In the genomic region with DNA sequence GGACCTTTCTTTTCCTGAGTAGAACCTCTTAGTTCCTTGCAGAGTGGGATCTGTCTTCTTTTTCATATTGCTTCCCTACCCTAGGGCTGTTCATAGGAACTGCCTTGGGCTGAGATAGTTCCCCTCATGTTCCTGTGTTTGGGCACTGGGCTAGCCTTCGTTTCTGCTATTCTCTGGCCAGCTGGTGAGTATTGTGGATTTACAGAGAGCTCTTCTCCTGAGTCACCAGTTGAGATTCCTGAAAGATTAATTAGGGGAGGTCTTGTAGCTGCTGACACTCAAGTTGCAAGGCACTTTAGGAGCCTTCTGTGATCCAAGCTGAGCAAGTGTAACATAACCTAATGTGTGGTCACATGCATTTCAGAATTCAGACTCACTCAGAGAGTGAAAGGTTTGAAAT, we compare ENCODE assay signal across 9 cellular contexts. TPM values are rescaled to one million over a fixed set of nuclear protein-coding genes. Genes with fewer than 3 reads are reported as not detected.
A peak's percentile ranks its signal among the peaks of the same experiment; 100 is the strongest.
DNase-seq lines count a peak whose midpoint lies in the region; ATAC-seq, FAIRE-seq and TF ChIP-seq lines count a peak whose summit lies in the region.
"Had no signal": no experiment of that assay in that cellular context is flagged by ENCODE, and none has a peak within 500 bp of the region (broad histone marks: within the 10 kb centered on the region; RNA-seq: fewer than 3 reads in every experiment).

No MANE protein-coding gene starts in this region.

- TF ChIP-seq CTCF in fibroblast of mammary gland (conservative IDR thresholded peaks at IDR 0.05; ENCODE audit: control insufficient read depth, insufficient read depth, low read depth, low read length) (no peak), psoas muscle (IDR thresholded peaks at IDR 0.05) (no peak)

- no peaks in the 10 kb centered on the region for H3K27me3 ChIP-seq in psoas muscle (ENCODE audit: insufficient read depth in 3 of 3, low read length in 2 of 3)
- H3K27me3 ChIP-seq in effector memory CD4-positive, alpha-beta T cell (replicated peaks; ENCODE audit: control insufficient read depth, insufficient read depth, low read length, poor library complexity, severe bottlenecking) = no peaks in the 10 kb centered on the region

- H3K9me3 ChIP-seq in psoas muscle = no peaks in the 10 kb centered on the region
- no peaks in the 10 kb centered on the region for H3K9me3 ChIP-seq in effector memory CD4-positive, alpha-beta T cell (ENCODE audit: control insufficient read depth, low read length)

- intact Hi-C loops in psoas muscle (cut with DNase I) = loop anchor here (2.0 to 5.0 kb wide), 3 partner anchors 37 to 74 kb away; no protein-coding TSS in a partner anchor

- H3K4me3 ChIP-seq in fibroblast of mammary gland (ENCODE audit: control insufficient read depth, low read depth, low read length) = no peak overlapping the region
- no peak overlapping the region for H3K4me3 ChIP-seq in psoas muscle
- no peak overlapping the region for H3K4me3 ChIP-seq in effector memory CD4-positive, alpha-beta T cell (ENCODE audit: insufficient read depth, low read depth, low read length, poor library complexity, severe bottlenecking)

- DNase-seq in EH (ENCODE audit: low read depth) (peak; percentile 95), RCC 7860 (ENCODE audit: low spot score) (peak; percentile 48), fibroblast of mammary gland (ENCODE audit: low read depth) (peak; percentile 80), psoas muscle (no peak), epidermal melanocyte (ENCODE audit: insufficient read length, low spot score) (no peak)
- no peak for DNase-seq in effector memory CD4-positive, alpha-beta T cell
- DNase-seq: NCI-H526 treated with DMSO at 0.1 percent for 48 hours had no signal

- peaks cover 7 to 98% of the 10 kb centered on the region in 2 donors for H3K36me3 ChIP-seq in psoas muscle (ENCODE audit: insufficient read depth in 1 of 2, low read depth in 1 of 2)
- peaks cover 79% of the 10 kb centered on the region for H3K36me3 ChIP-seq in effector memory CD4-positive, alpha-beta T cell (ENCODE audit: control insufficient read depth, insufficient read depth, low read length)

- H3K4me1 ChIP-seq in psoas muscle = peaks cover 48% of the 10 kb centered on the region
- H3K4me1 ChIP-seq in effector memory CD4-positive, alpha-beta T cell (ENCODE audit: control insufficient read depth, insufficient read depth, low read length, poor library complexity, severe bottlenecking) = no peaks in the 10 kb centered on the region

- peak; percentile 26 for FAIRE-seq in RCC 7860 (lab: Jason Lieb, UNC)

- ATAC-seq in psoas muscle = peak; percentile 94 to 97 (median 96)
- ATAC-seq in HG03354 (IDR thresholded peaks at IDR 0.05; ENCODE audit: poor library complexity, severe bottlenecking, unreplicated experiment) = no peak
- no peak for ATAC-seq in HG03457 (IDR thresholded peaks at IDR 0.05; ENCODE audit: unreplicated experiment)

- 7 to 21% (median 7%) methylated on average over 1 of the region's 1 CpG for WGBS in psoas muscle, 3 donors

- H3K27ac ChIP-seq in psoas muscle = peak overlapping the region; percentile 87
- H3K27ac ChIP-seq in effector memory CD4-positive, alpha-beta T cell (ENCODE audit: insufficient read depth, low read length, poor library complexity, severe bottlenecking) = no peak overlapping the region

RNA-seq across cellular contexts. Expression of gene CHD2, which starts 30.7 kb away (rescaled TPM):
- 10 to 100 TPM; 40.9 to 53.0 (median 49.4) TPM for total RNA-seq in psoas muscle
- 10 to 100 TPM; 11.1 to 37.5 (median 12.9) TPM for polyA plus RNA-seq in psoas muscle

Comparison
In these comparisons a context has a peak if more than half of its experiments do, and no peak if none do; other contexts are left out.
1. DNase-seq: peak in EH (single experiment), RCC 7860 (single experiment) and fibroblast of mammary gland (single experiment); none in psoas muscle (0 of 2), epidermal melanocyte (single experiment) and effector memory CD4-positive, alpha-beta T cell (0 of 3).
2. ATAC-seq: peak in psoas muscle (4 of 4); none in HG03354 (single experiment) and HG03457 (single experiment).